In the genomic region with DNA sequence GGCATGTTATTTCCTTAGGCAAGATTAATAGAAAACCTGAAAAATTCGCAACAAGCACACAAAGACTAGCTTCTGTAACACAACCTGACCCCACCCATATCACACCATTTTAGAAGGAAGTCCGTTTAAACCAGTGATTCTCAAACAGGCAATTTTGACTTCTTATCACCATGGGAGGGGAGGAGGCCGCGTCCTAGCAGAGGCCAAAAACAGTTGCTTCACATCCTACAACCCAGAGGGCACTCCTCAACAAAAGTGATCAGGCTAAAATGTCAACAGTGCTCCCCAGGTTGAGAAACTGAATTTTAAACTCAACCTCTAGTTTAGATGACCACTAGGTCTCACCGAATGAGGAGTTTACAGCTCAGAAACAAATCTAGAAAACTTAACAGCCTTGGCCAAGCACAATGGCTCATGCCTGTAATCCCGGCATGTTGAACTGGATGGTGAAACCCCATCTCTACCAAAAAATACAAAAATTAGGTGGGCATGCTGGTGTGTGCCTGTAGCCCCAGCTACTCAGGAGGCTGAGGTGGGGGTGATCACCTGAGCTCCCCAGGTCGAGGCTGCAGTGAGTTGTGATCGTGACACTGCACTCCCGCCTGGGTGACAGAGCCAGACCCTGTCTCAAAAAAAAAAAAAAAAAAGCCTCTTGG, we compare ENCODE assay signal across 9 cellular contexts. TPM values are rescaled to one million over a fixed set of nuclear protein-coding genes. Genes with fewer than 3 reads are reported as not detected.
DNase-seq lines count a peak whose midpoint lies in the region; ATAC-seq and TF ChIP-seq lines count a peak whose summit lies in the region.
"Had no signal": no experiment of that assay in that cellular context is flagged by ENCODE, and none has a peak within 500 bp of the region (broad histone marks: within the 10 kb centered on the region; RNA-seq: fewer than 3 reads in every experiment).

No MANE protein-coding gene starts in this region.

- peaks cover 75% of the 10 kb centered on the region for H3K4me1 Mint-ChIP-seq in HFFc6 (ENCODE audit: low read depth)

- H4K8ac ChIP-seq in mesenchymal stem cell (ENCODE audit: low read length): no peak overlapping the region

- intact Hi-C loops in adrenal gland (cut with DNase I): no loop called here

- H2AK5ac ChIP-seq in mesenchymal stem cell (ENCODE audit: low read length, severe bottlenecking): peak overlapping the region; percentile 66

- no peak overlapping the region for H3K4ac ChIP-seq in mesenchymal stem cell (ENCODE audit: low read depth in 1 of 2, low read length in 2 of 2)

- no peak overlapping the region for H4K91ac ChIP-seq in mesenchymal stem cell (ENCODE audit: low read length)

- H3K27me3 ChIP-seq in ACC112 (ENCODE audit: insufficient read depth, low read length): no peaks in the 10 kb centered on the region
- H3K27me3 ChIP-seq in adrenal gland: no peaks in the 10 kb centered on the region
- no peaks in the 10 kb centered on the region for H3K27me3 ChIP-seq in mesenchymal stem cell (ENCODE audit: control insufficient read depth in 1 of 2, insufficient read depth in 1 of 2, low read length in 2 of 2)

- WGBS in adrenal gland, 4 donors: 50 to 75% (median 57%) methylated on average over 9 of the region's 9 CpGs
- 54% methylated on average over 6 of the region's 9 CpGs for WGBS in mesenchymal stem cell

- H3K9me3 Mint-ChIP-seq in HFFc6: no peaks in the 10 kb centered on the region

- peaks cover 4% of the 10 kb centered on the region; the same call in 1 of the 2 replicates for H3K27me3 Mint-ChIP-seq in HFFc6 (ENCODE audit: insufficient read depth)

- H3K27ac Mint-ChIP-seq in HFFc6: peak overlapping the region; percentile 97

- no peak for DNase-seq in HFFc6
- DNase-seq in adrenal gland: no peak
- DNase-seq in mesenchymal stem cell: no peak
- no peak for DNase-seq in SKM-1 treated with dmso at 0.1 percent for 144 hours (lab: John Stamatoyannopoulos, UW; ENCODE audit: unreplicated experiment)
- no peak for DNase-seq in DMS79 (lab: John Stamatoyannopoulos, UW)
- DNase-seq: hippocampal formation had no signal

- peak overlapping the region; percentile 96 for H3K4me3 ChIP-seq in ACC112 (ENCODE audit: low read depth, low read length)
- no peak overlapping the region for H3K4me3 ChIP-seq in adrenal gland
- H3K4me3 ChIP-seq in mesenchymal stem cell (ENCODE audit: insufficient read depth in 1 of 2, low read depth in 1 of 2, low read length in 2 of 2): peak overlapping the region in 1 of 2 experiments; percentile 98

- H3K9me3 ChIP-seq in adrenal gland (replicated peaks in 1 of 3) (no peaks in the 10 kb centered on the region), mesenchymal stem cell (ENCODE audit: control insufficient read depth, low read length) (no peaks in the 10 kb centered on the region)

- no peak overlapping the region for H3K14ac ChIP-seq in mesenchymal stem cell (ENCODE audit: low read length in 2 of 2)

- no peak overlapping the region for H3K23ac ChIP-seq in mesenchymal stem cell (ENCODE audit: low read length in 2 of 2)

- H3K4me1 ChIP-seq in ACC112 (ENCODE audit: control insufficient read depth, insufficient read depth, low read length, unreplicated experiment) (peaks cover 53% of the 10 kb centered on the region), adrenal gland (replicated peaks in 1 of 2) (peaks cover 42 to 69% of the 10 kb centered on the region in 2 donors), mesenchymal stem cell (ENCODE audit: control insufficient read depth, insufficient read depth, low read depth, low read length) (peaks cover 13% of the 10 kb centered on the region)

- peaks cover 96% of the 10 kb centered on the region for H3K79me2 ChIP-seq in ACC112 (ENCODE audit: control insufficient read depth, insufficient read depth, low read length, unreplicated experiment)

- no peak overlapping the region for H2BK120ac ChIP-seq in mesenchymal stem cell (ENCODE audit: low read depth, low read length)

- no peak for ATAC-seq in GM18907 (IDR thresholded peaks at IDR 0.05; ENCODE audit: unreplicated experiment)
- ATAC-seq in GM19452 (IDR thresholded peaks at IDR 0.05; ENCODE audit: unreplicated experiment): no peak

- H3K4me3 Mint-ChIP-seq in HFFc6: peak overlapping the region; percentile 91

- H2BK5ac ChIP-seq in mesenchymal stem cell (ENCODE audit: low read depth, low read length, poor library complexity, severe bottlenecking): no peak overlapping the region

- H3K9ac ChIP-seq in mesenchymal stem cell (ENCODE audit: low read length): peak overlapping the region; percentile 99

- peak overlapping the region; percentile 20 for H3K4me2 ChIP-seq in mesenchymal stem cell (ENCODE audit: low read length, poor library complexity, severe bottlenecking)

- no peak overlapping the region for H2BK15ac ChIP-seq in mesenchymal stem cell (ENCODE audit: low read depth, poor library complexity, severe bottlenecking)

- no peak for TF ChIP-seq CTCF in HFFc6 (IDR thresholded peaks at IDR 0.05)
- TF ChIP-seq CTCF in adrenal gland (IDR thresholded peaks at IDR 0.05): no peak

- no peak overlapping the region for H2BK12ac ChIP-seq in mesenchymal stem cell (ENCODE audit: low read length in 2 of 2)

- H2AFZ ChIP-seq in ACC112 (ENCODE audit: low read length, unreplicated experiment): no peak overlapping the region
- H2AFZ ChIP-seq in mesenchymal stem cell (ENCODE audit: low read depth, low read length): no peak overlapping the region

- no peak for TF ChIP-seq POLR2A in adrenal gland (IDR thresholded peaks at IDR 0.05)

- no peak overlapping the region for H3K27ac ChIP-seq in ACC112 (ENCODE audit: low read depth, low read length)
- H3K27ac ChIP-seq in adrenal gland: peak overlapping the region in 4 of 5 donors; percentile 59 to 99 (median 95)
- no peak overlapping the region for H3K27ac ChIP-seq in mesenchymal stem cell (ENCODE audit: low read length, poor library complexity, severe bottlenecking)

- H3K18ac ChIP-seq in mesenchymal stem cell (ENCODE audit: low read depth in 1 of 2, low read length in 2 of 2): peak overlapping the region in 1 of 2 experiments; percentile 40

- H3K36me3 ChIP-seq in ACC112 (ENCODE audit: insufficient read depth, low read length): peaks cover 9% of the 10 kb centered on the region; the same call in 1 of the 2 replicates
- H3K36me3 ChIP-seq in adrenal gland (replicated peaks in 1 of 2): no peaks in the 10 kb centered on the region
- H3K36me3 ChIP-seq in mesenchymal stem cell (ENCODE audit: control insufficient read depth in 1 of 2, insufficient read depth in 2 of 2, low read depth in 1 of 2, low read length in 2 of 2): peaks cover 4 to 7% of the 10 kb centered on the region in 2 experiments

- no peaks in the 10 kb centered on the region for H3K79me1 ChIP-seq in mesenchymal stem cell (replicated peaks; ENCODE audit: low read length, poor library complexity, severe bottlenecking)

- H3K36me3 Mint-ChIP-seq in HFFc6 (ENCODE audit: low read depth): peaks cover 54% of the 10 kb centered on the region

RNA-seq across cellular contexts. Expression of a gene that starts 3.4 kb away (rescaled TPM):
- total RNA-seq in HFFc6 (2021; fragmentation: NEBNext Ultra II Directional; extraction: Animal tissue kit (Norgen Biotek cat#: 25700)): 10 to 100 TPM; 69.6 to 97.5 (median 81.8) TPM
- 100 to 1,000 TPM; 103 to 201 (median 120) TPM for total RNA-seq in adrenal gland
- 100 to 1,000 TPM; 144 to 162 (median 160) TPM for polyA plus RNA-seq in adrenal gland
- polyA plus RNA-seq in mesenchymal stem cell (2013, experiment 1 of 2): 76.3 TPM
- polyA plus RNA-seq in mesenchymal stem cell (2013, experiment 2 of 2): 76.9 TPM

RNA-seq across cellular contexts. Expression of a gene that starts 3.6 kb away (rescaled TPM):
- total RNA-seq in HFFc6 (2021; fragmentation: NEBNext Ultra II Directional; extraction: Animal tissue kit (Norgen Biotek cat#: 25700)): 10 to 100 TPM; 12.7 to 19.2 (median 17.9) TPM
- total RNA-seq in adrenal gland: 10 to 100 TPM; 11.0 to 30.0 (median 19.5) TPM
- 10 to 100 TPM; 19.1 to 25.9 (median 19.8) TPM for polyA plus RNA-seq in adrenal gland
- polyA plus RNA-seq in mesenchymal stem cell (2013, experiment 1 of 2): 14.6 TPM
- polyA plus RNA-seq in mesenchymal stem cell (2013, experiment 2 of 2): 13.8 TPM

Comparison
In these comparisons a context has a peak if more than half of its experiments do, and no peak if none do; other contexts are left out.
1. H3K27ac ChIP-seq: peak in adrenal gland (4 of 5); none in ACC112 (single experiment) and mesenchymal stem cell (single experiment).